Comparison of ENCODE assay signal across 8 cellular contexts in genomic region chr6:77740380-77740779, GRCh38.
DNase-seq lines count a peak whose midpoint lies in the region; ATAC-seq and TF ChIP-seq lines count a peak whose summit lies in the region.

No MANE protein-coding gene starts in this region.

- ATAC-seq in GM18870 (IDR thresholded peaks at IDR 0.05; ENCODE audit: unreplicated experiment): no peak

- H3K9me3 Mint-ChIP-seq in chondrocyte (ENCODE audit: low read depth) (peaks cover 8% of the 10 kb centered on the region), osteocyte (ENCODE audit: unreplicated experiment) (peaks cover 12% of the 10 kb centered on the region)

- H3K27me3 Mint-ChIP-seq in chondrocyte (ENCODE audit: low read depth) (peaks cover 8% of the 10 kb centered on the region), osteocyte (ENCODE audit: unreplicated experiment) (peaks cover 6% of the 10 kb centered on the region)

- H3K36me3 Mint-ChIP-seq in chondrocyte (ENCODE audit: low read depth): peaks cover 1% of the 10 kb centered on the region
- no peaks in the 10 kb centered on the region for H3K36me3 Mint-ChIP-seq in osteocyte (ENCODE audit: unreplicated experiment)

- H3K4me3 ChIP-seq in GM12864 (ENCODE audit: low read depth, low read length): no peak overlapping the region

- H3K4me3 Mint-ChIP-seq in chondrocyte (ENCODE audit: unreplicated experiment): no peak overlapping the region
- no peak overlapping the region for H3K4me3 Mint-ChIP-seq in osteocyte (ENCODE audit: unreplicated experiment)

- DNase-seq in GM12864 (ENCODE audit: low read depth): no peak
- DNase-seq in M059J (ENCODE audit: low read depth): peak; percentile 8
- no peak for DNase-seq in chondrocyte (ENCODE audit: low spot score)
- DNase-seq in osteocyte (ENCODE audit: extremely low spot score, unreplicated experiment): no peak
- DNase-seq in CD1c-positive myeloid dendritic cell (ENCODE audit: extremely low spot score): no peak
- DNase-seq in T-helper 1 cell: no peak
- DNase-seq in amygdala (lab: John Stamatoyannopoulos, UW): no peak

- H3K4me1 Mint-ChIP-seq in chondrocyte (ENCODE audit: low read depth): no peaks in the 10 kb centered on the region
- H3K4me1 Mint-ChIP-seq in osteocyte (ENCODE audit: unreplicated experiment): no peaks in the 10 kb centered on the region

- peak; percentile 14 for TF ChIP-seq CTCF in GM12864 (IDR thresholded peaks at IDR 0.05; ENCODE audit: low read depth, low read length, missing control alignments)
- peak; percentile 87 for TF ChIP-seq CTCF in chondrocyte (IDR thresholded peaks at IDR 0.05)
- peak; percentile 60 for TF ChIP-seq CTCF in osteocyte (IDR thresholded peaks at IDR 0.05)

- H3K27ac Mint-ChIP-seq in chondrocyte (ENCODE audit: unreplicated experiment): no peak overlapping the region
- H3K27ac Mint-ChIP-seq in osteocyte (ENCODE audit: unreplicated experiment): no peak overlapping the region

Comparison
In these comparisons a context has a peak if more than half of its experiments do, and no peak if none do; other contexts are left out.
1. CTCF ChIP-seq: peak in every context shown above with its lines; median percentile 87 in chondrocyte; 60 in osteocyte; 14 in GM12864.